8 cellular contexts compared by ENCODE assay signal in the genomic region with DNA sequence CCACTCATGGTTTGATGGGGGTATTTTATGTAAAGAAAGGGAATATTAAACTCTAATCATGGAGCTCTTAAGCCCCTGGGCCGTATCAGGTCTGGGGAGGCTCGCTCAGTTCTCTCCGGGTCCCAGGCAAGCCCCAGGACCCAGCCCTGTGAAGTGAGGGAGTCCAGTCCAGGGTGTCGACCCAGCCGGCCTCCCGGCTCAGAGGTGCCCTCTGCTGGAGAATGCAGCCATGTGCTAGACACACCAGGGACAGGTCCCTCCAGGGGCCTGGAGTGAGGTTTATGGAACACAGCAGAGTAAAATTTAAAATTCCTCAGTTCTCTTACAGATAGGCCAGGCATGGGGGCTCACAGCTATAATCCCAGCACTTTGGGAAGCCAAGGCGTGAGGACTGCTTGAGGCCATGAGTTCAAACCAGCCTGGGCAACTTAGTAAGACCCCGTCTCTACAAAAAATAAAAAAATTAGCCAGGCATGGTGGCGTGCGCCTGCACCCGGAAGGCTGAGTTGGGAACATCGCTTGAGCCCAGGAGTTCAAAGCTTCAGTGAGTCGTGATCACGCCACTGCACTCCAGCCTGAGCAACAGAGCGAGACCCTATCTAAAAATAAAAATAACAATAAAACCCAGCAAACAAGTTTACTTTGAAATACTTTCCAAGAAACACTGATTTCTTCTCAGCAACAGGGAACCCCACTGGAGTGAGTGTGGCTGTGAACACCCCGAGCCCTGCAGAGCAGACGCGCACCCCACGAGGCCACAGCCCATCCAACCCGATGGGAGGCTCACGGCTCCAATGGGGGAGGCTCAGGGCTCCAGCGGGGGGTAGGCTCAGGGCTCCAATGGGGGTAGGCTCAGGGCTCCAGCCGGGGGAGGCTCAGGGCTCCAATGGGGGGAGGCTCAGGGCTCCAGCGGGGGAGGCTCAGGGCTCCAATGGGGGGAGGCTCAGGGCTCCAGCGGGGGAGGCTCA.
A peak's percentile ranks its signal among the peaks of the same experiment; 100 is the strongest.
DNase-seq lines count a peak whose midpoint lies in the region; ATAC-seq and TF ChIP-seq lines count a peak whose summit lies in the region.

No MANE protein-coding gene starts in this region.

- H3K4me1 ChIP-seq in RWPE2 (ENCODE audit: insufficient read depth, poor library complexity, severe bottlenecking) (no peaks in the 10 kb centered on the region), trophoblast cell (ENCODE audit: control insufficient read depth in 1 of 2, insufficient read depth in 2 of 2, low read length in 2 of 2) (no peaks in the 10 kb centered on the region), upper lobe of right lung (peaks cover 16% of the 10 kb centered on the region)

- intact Hi-C loops in upper lobe of right lung (cut with DNase I), result no loop called here

- H2BK12ac ChIP-seq in trophoblast cell (ENCODE audit: low read length), result no peak overlapping the region

- H3K79me2 ChIP-seq in trophoblast cell (ENCODE audit: control insufficient read depth, insufficient read depth, low read length, poor library complexity), result peaks cover 2% of the 10 kb centered on the region

- H3K36me3 ChIP-seq in RWPE2 (ENCODE audit: low read depth) (peaks cover 67% of the 10 kb centered on the region), trophoblast cell (ENCODE audit: control insufficient read depth in 1 of 2, insufficient read depth in 2 of 2, low read length in 2 of 2) (peaks cover 49 to 63% of the 10 kb centered on the region in 2 experiments), upper lobe of right lung (peaks cover 51% of the 10 kb centered on the region)

- H3K4me3 ChIP-seq in RWPE2 (ENCODE audit: severe bottlenecking), result no peak overlapping the region
- H3K4me3 ChIP-seq in trophoblast cell (ENCODE audit: low read depth, low read length), result no peak overlapping the region
- no peak overlapping the region for H3K4me3 ChIP-seq in upper lobe of right lung

- H3K9me3 ChIP-seq in RWPE2 (ENCODE audit: severe bottlenecking), result no peaks in the 10 kb centered on the region
- H3K9me3 ChIP-seq in trophoblast cell (ENCODE audit: insufficient read depth, low read depth, low read length), result no peaks in the 10 kb centered on the region
- H3K9me3 ChIP-seq in upper lobe of right lung, result no peaks in the 10 kb centered on the region

- no peaks in the 10 kb centered on the region for H3K79me1 ChIP-seq in trophoblast cell (ENCODE audit: low read length)

- no peak overlapping the region for H2AFZ ChIP-seq in trophoblast cell (ENCODE audit: insufficient read depth, low read length, poor library complexity)

- ATAC-seq in HG02981 (IDR thresholded peaks at IDR 0.05; ENCODE audit: unreplicated experiment) (peak; percentile 51), RWPE2 (ENCODE audit: low read depth) (peak; percentile 83), upper lobe of right lung (peak; percentile 85), GM18519 (IDR thresholded peaks at IDR 0.05; ENCODE audit: low FRiP score, unreplicated experiment) (no peak)

- DNase-seq in COLO829 (ENCODE audit: low spot score) (peak; percentile 76), RWPE2 (ENCODE audit: low spot score) (no peak), activated gamma-delta T cell (lab: John Stamatoyannopoulos, UW) (peak; percentile 26), germinal center (ENCODE audit: low spot score) (peak; percentile 92), trophoblast cell (peak; percentile 43 to 74), upper lobe of right lung (peak; percentile 89)

- H3K9ac ChIP-seq in trophoblast cell (ENCODE audit: low read length), result no peak overlapping the region

- no peak overlapping the region for H3K4ac ChIP-seq in trophoblast cell (ENCODE audit: low read depth, low read length)

- H3K18ac ChIP-seq in trophoblast cell (ENCODE audit: low read length), result no peak overlapping the region

- H4K8ac ChIP-seq in trophoblast cell (ENCODE audit: low read depth, low read length), result no peak overlapping the region

- no CpG with 5 or more reads among the region's 25 CpGs for WGBS in trophoblast cell (ENCODE audit: extremely low coverage, insufficient coverage, insufficient read length)

- peak overlapping the region; percentile 5 for H4K12ac ChIP-seq in trophoblast cell (ENCODE audit: low read depth, low read length)

- TF ChIP-seq CTCF in RWPE2 (IDR thresholded peaks at IDR 0.05; ENCODE audit: poor library complexity, severe bottlenecking) (peak; percentile 85), upper lobe of right lung (IDR thresholded peaks at IDR 0.05) (peak; percentile 88)

- H3K23ac ChIP-seq in trophoblast cell (ENCODE audit: low read length), result no peak overlapping the region

- no peak overlapping the region for H4K91ac ChIP-seq in trophoblast cell (ENCODE audit: low read depth, low read length)

- no peak overlapping the region for H3K4me2 ChIP-seq in trophoblast cell (ENCODE audit: low read length)

- no peak overlapping the region for H3K27ac ChIP-seq in RWPE2 (ENCODE audit: poor library complexity, severe bottlenecking)
- H3K27ac ChIP-seq in trophoblast cell (ENCODE audit: low read depth, low read length), result no peak overlapping the region
- H3K27ac ChIP-seq in upper lobe of right lung, result no peak overlapping the region

- H3K27me3 ChIP-seq in RWPE2 (ENCODE audit: insufficient read depth, poor library complexity, severe bottlenecking), result no peaks in the 10 kb centered on the region
- no peaks in the 10 kb centered on the region for H3K27me3 ChIP-seq in trophoblast cell (ENCODE audit: insufficient read depth, low read length)
- no peaks in the 10 kb centered on the region for H3K27me3 ChIP-seq in upper lobe of right lung

- no peak overlapping the region for H3K14ac ChIP-seq in trophoblast cell (ENCODE audit: low read length)

- no peak overlapping the region for H2AK5ac ChIP-seq in trophoblast cell (ENCODE audit: low read length)

- no peak overlapping the region for H2BK5ac ChIP-seq in trophoblast cell (ENCODE audit: low read depth, low read length, poor library complexity)

- no peak overlapping the region for H2BK120ac ChIP-seq in trophoblast cell (ENCODE audit: insufficient read depth, low read length, poor library complexity)
